In the genomic region with DNA sequence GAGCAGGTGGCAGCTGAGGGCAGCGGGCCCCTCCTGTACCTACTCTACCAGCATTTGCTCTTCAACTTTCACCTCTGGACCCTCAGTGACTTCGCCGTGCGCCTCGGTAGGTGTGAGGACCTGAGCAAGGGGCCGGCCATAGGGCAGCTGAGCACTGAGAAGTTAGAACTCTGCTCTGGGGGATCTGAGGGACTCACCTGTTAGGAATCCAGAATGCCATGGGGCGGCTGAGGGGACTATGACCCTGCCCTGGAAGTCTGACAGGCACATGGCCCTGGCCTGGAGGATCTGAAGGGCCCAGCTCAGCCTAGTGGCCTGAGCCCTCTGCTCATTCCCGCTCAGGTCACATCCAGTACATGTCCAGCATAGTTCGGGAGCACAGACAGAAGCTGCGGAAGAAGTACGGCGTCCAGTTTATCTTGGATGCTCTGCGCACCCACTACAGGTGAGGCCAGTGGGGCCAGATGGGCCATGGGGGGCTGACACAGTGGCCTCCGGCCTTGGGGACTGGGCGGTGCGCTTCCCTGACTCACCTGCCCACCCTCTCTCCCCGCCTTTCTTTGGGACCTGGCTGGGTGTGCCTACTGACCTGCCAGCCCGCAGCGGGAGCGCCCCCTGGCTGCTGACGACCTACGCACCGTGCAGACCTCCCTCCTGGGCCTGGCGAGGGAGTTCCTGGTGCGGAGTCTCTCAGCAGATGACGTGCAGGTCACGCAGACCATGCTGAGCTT, we compare ENCODE assay signal across 8 cellular contexts. TPM values are rescaled to one million over a fixed set of nuclear protein-coding genes. Genes with fewer than 3 reads are reported as not detected.
DNase-seq lines count a peak whose midpoint lies in the region; TF ChIP-seq lines count a peak whose summit lies in the region.

No MANE protein-coding gene starts in this region.

- no peak overlapping the region for H3K4me3 Mint-ChIP-seq in type B pancreatic cell

- H3K27me3 ChIP-seq in neutrophil: no peaks in the 10 kb centered on the region

- H3K4me1 ChIP-seq in neutrophil (ENCODE audit: control insufficient read depth in 1 of 2, insufficient read depth in 1 of 2, low read depth in 1 of 2, low read length in 1 of 2): peaks cover 15 to 24% of the 10 kb centered on the region in 2 experiments

- peaks cover 100% of the 10 kb centered on the region for H3K36me3 ChIP-seq in neutrophil

- no peak for TF ChIP-seq POLR2A in erythroblast (IDR thresholded peaks at IDR 0.05; ENCODE audit: low read length)

- H3K27me3 Mint-ChIP-seq in type B pancreatic cell: no peaks in the 10 kb centered on the region

- H3K9me3 ChIP-seq in neutrophil: no peaks in the 10 kb centered on the region

- no peak overlapping the region for H3K4me3 ChIP-seq in neutrophil (ENCODE audit: low read depth in 1 of 2, low read length in 1 of 2)

- H3K36me3 Mint-ChIP-seq in type B pancreatic cell: peaks cover 3% of the 10 kb centered on the region

- peak overlapping the region; percentile 27 for H3K27ac Mint-ChIP-seq in type B pancreatic cell

- peak overlapping the region; percentile 62 for H3K27ac ChIP-seq in neutrophil

- H3K9me3 Mint-ChIP-seq in type B pancreatic cell: no peaks in the 10 kb centered on the region

- DNase-seq in GM10266 (ENCODE audit: extremely low spot score) (peak; percentile 85), NCI-H510A (lab: John Stamatoyannopoulos, UW) (peak; percentile 27), erythroblast (lab: John Stamatoyannopoulos, UW) (peak; percentile 70 to 87), type B pancreatic cell (ENCODE audit: extremely low spot score, unreplicated experiment) (no peak), GF-D8 (lab: John Stamatoyannopoulos, UW) (no peak), NCI-H2029 treated with DMSO at 0.1 percent for 48 hours (lab: John Stamatoyannopoulos, UW) (no peak)
- peak; percentile 88 for DNase-seq in activated CD8-positive, alpha-beta memory T cell treated with anti-CD3 and anti-CD28 coated beads, Interleukin-2, amount 50 U/mL, for 48 hours

- TF ChIP-seq CTCF in GM10266 (IDR thresholded peaks at IDR 0.05; ENCODE audit: control insufficient read depth, insufficient read depth, low read depth, missing control alignments) (peak; percentile 87), neutrophil (IDR thresholded peaks at IDR 0.05) (peak; percentile 76), type B pancreatic cell (conservative IDR thresholded peaks at IDR 0.05) (peak; percentile 81)

- peaks cover 4% of the 10 kb centered on the region for H3K4me1 Mint-ChIP-seq in type B pancreatic cell (ENCODE audit: unreplicated experiment)

RNA-seq across cellular contexts. Expression of a gene that starts 18.8 kb away (rescaled TPM):
- 115 and 241 TPM in 2 replicates for total RNA-seq in type B pancreatic cell (ENCODE audit: low replicate concordance)

RNA-seq across cellular contexts. Expression of a gene that starts 21.7 kb away (rescaled TPM):
- 46.7 and 49.7 TPM in 2 replicates for total RNA-seq in type B pancreatic cell (ENCODE audit: low replicate concordance)

Comparison
In these comparisons a context has a peak if more than half of its experiments do, and no peak if none do; other contexts are left out.
1. DNase-seq: peak in GM10266 (single experiment), NCI-H510A (single experiment), activated CD8-positive, alpha-beta memory T cell treated with anti-CD3 and anti-CD28 coated beads, Interleukin-2, amount 50 U/mL, for 48 hours (single experiment) and erythroblast (2 of 2); none in type B pancreatic cell (single experiment), GF-D8 (single experiment) and NCI-H2029 treated with DMSO at 0.1 percent for 48 hours (single experiment).
2. Peak in every context shown above with its lines, with median percentiles within 50 percentile points of each other: CTCF ChIP-seq.